Comparison of ENCODE assay signal across 8 cellular contexts in genomic region chr7:90596745-90597526, GRCh38. TPM values are rescaled to one million over a fixed set of nuclear protein-coding genes. Genes with fewer than 3 reads are reported as not detected.
DNase-seq lines count a peak whose midpoint lies in the region; ATAC-seq and TF ChIP-seq lines count a peak whose summit lies in the region.

No MANE protein-coding gene starts in this region.

- DNase-seq in NCI-H82 (lab: John Stamatoyannopoulos, UW) (peak; percentile 43), NCI-H82 treated with DMSO at 0.1 percent for 48 hours (lab: John Stamatoyannopoulos, UW; ENCODE audit: unreplicated experiment) (no peak), amniotic stem cell (lab: John Stamatoyannopoulos, UW) (peak; percentile 6), spleen (no peak), RKO (ENCODE audit: low spot score) (no peak)

- TF ChIP-seq CTCF in spleen (IDR thresholded peaks at IDR 0.05 in 8 of 11, conservative IDR thresholded peaks at IDR 0.05 in 3 of 11) = no peak

- peak overlapping the region; percentile 76 for H3K4me3 ChIP-seq in iPS-18c (ENCODE audit: insufficient read depth, low read depth, low read length)
- peak overlapping the region; percentile 58 to 84 (median 66) for H3K4me3 ChIP-seq in spleen

- 1 to 2% (median 1%) methylated on average over 41 of the region's 41 CpGs for WGBS in spleen, 5 donors

- intact Hi-C loops in spleen (cut with DNase I; ENCODE audit: low total_unique reads) = no loop called here

- H3K9me3 ChIP-seq in iPS-18c (ENCODE audit: control insufficient read depth, insufficient read depth, low read length) (no peaks in the 10 kb centered on the region), spleen (no peaks in the 10 kb centered on the region)

- peaks cover 0 to 22% (median 0%) of the 10 kb centered on the region in 7 donors for H3K27me3 ChIP-seq in spleen (replicated peaks in 1 of 7)

- TF ChIP-seq POLR2A in spleen (IDR thresholded peaks at IDR 0.05) = no peak

- peaks cover 10 to 88% (median 62%) of the 10 kb centered on the region in 6 donors for H3K4me1 ChIP-seq in spleen

- no peak for TF ChIP-seq RAD21 in Ishikawa (IDR thresholded peaks at IDR 0.05; ENCODE audit: low read depth)

- peak overlapping the region; percentile 51 to 94 (median 92) for H3K27ac ChIP-seq in spleen

- peak; percentile 26 for ATAC-seq in GM21723 (IDR thresholded peaks at IDR 0.05; ENCODE audit: unreplicated experiment)

- TF ChIP-seq EP300 in Ishikawa (IDR thresholded peaks at IDR 0.05; ENCODE audit: borderline replicate concordance) = no peak

- no peaks in the 10 kb centered on the region for H3K36me3 ChIP-seq in spleen

TF ChIP-seq in Ishikawa, 13 proteins besides CTCF, POLR2A, EP300 and RAD21:
- TF ChIP-seq EGR1 (IDR thresholded peaks at IDR 0.05) (no peak), CEBPB (IDR thresholded peaks at IDR 0.05) (no peak), FOXM1 (IDR thresholded peaks at IDR 0.05; ENCODE audit: borderline replicate concordance, low read depth) (no peak), YY1 (IDR thresholded peaks at IDR 0.05; ENCODE audit: low read depth) (no peak), TEAD4 (IDR thresholded peaks at IDR 0.05) (no peak), ZBTB7A (IDR thresholded peaks at IDR 0.05; ENCODE audit: low read depth) (peak; percentile 93), MAX (IDR thresholded peaks at IDR 0.05) (no peak)

RNA-seq across cellular contexts. Expression of gene CDK14, which starts 0.8 kb away (rescaled TPM):
- total RNA-seq in spleen = 100 to 1,000 TPM in 1 of 7 donors, 10 to 100 TPM in 6; 48.2 to 109 (median 73.5) TPM
- 1 to 10 TPM; 6.6 to 8.9 (median 7.3) TPM for polyA plus RNA-seq in spleen

Comparison
In these comparisons a context has a peak if more than half of its experiments do, and no peak if none do; other contexts are left out.
1. DNase-seq: peak in NCI-H82 (single experiment) and amniotic stem cell (single experiment); none in NCI-H82 treated with DMSO at 0.1 percent for 48 hours (single experiment), spleen (single experiment) and RKO (single experiment).